In genomic region chr1:43770111-43770510, GRCh38 we compare ENCODE assay signal across 17 cellular contexts.
DNase-seq lines count a peak whose midpoint lies in the region; ATAC-seq, FAIRE-seq and TF ChIP-seq lines count a peak whose summit lies in the region.
"Had no signal": no experiment of that assay in that cellular context is flagged by ENCODE, and none has a peak within 500 bp of the region (broad histone marks: within the 10 kb centered on the region; RNA-seq: fewer than 3 reads in every experiment).

No MANE protein-coding gene starts in this region.

- H2AFZ ChIP-seq in HepG2 (ENCODE audit: low read length) (no peak overlapping the region), K562 (ENCODE audit: low read depth, low read length) (no peak overlapping the region)

- no peak for TF ChIP-seq POLR2A in HepG2 (IDR thresholded peaks at IDR 0.05; ENCODE audit: insufficient read depth in 1 of 2, low read depth in 2 of 2, low read length in 2 of 2)
- TF ChIP-seq POLR2A in right lobe of liver (IDR thresholded peaks at IDR 0.05) = no peak
- TF ChIP-seq POLR2A in K562 (conservative IDR thresholded peaks at IDR 0.05) = no peak

- H3K9ac ChIP-seq in HepG2 (ENCODE audit: insufficient read depth, low read depth, low read length) = no peak overlapping the region
- H3K9ac ChIP-seq in K562 (ENCODE audit: insufficient read depth in 1 of 2, low read depth in 2 of 2, low read length in 2 of 2) = no peak overlapping the region
- no peak overlapping the region for H3K9ac ChIP-seq in mesendoderm (ENCODE audit: low read length)
- H3K9ac ChIP-seq: BLaER1 had no signal

- H3K27me3 ChIP-seq in HepG2 (ENCODE audit: control insufficient read depth in 1 of 2, insufficient read depth in 2 of 2, low read length in 2 of 2) (no peaks in the 10 kb centered on the region), right lobe of liver (no peaks in the 10 kb centered on the region), K562 (ENCODE audit: control insufficient read depth in 2 of 2, insufficient read depth in 2 of 2, low read length in 2 of 2) (no peaks in the 10 kb centered on the region), mesendoderm (ENCODE audit: insufficient read depth, low read length, poor library complexity) (no peaks in the 10 kb centered on the region)
- H3K27me3 ChIP-seq: BLaER1 had no signal

- TF ChIP-seq RAD21 in HepG2 (CRISPR knock-in tag; IDR thresholded peaks at IDR 0.05) = no peak
- no peak for TF ChIP-seq RAD21 in K562 (CRISPR knock-in tag; conservative IDR thresholded peaks at IDR 0.05 in 1 of 2, IDR thresholded peaks at IDR 0.05 in 1 of 2)

- H3K18ac ChIP-seq in mesendoderm (ENCODE audit: low read length) = no peak overlapping the region

- TF ChIP-seq CTCF in HepG2 (CRISPR knock-in tag; IDR thresholded peaks at IDR 0.05) (no peak), right lobe of liver (IDR thresholded peaks at IDR 0.05) (no peak), K562 (IDR thresholded peaks at IDR 0.05 in 2 of 3, conservative IDR thresholded peaks at IDR 0.05 in 1 of 3; ENCODE audit: insufficient read depth in 2 of 3, low read depth in 1 of 3, low read length in 3 of 3) (no peak)

- H3K79me2 ChIP-seq in HepG2 (ENCODE audit: insufficient read depth, low read length) = no peaks in the 10 kb centered on the region
- H3K79me2 ChIP-seq in K562 (ENCODE audit: control insufficient read depth, insufficient read depth, low read length) = no peaks in the 10 kb centered on the region; the same call in 2 of the 3 replicates
- H3K79me2 ChIP-seq in mesendoderm (ENCODE audit: control insufficient read depth, insufficient read depth, low read length) = no peaks in the 10 kb centered on the region

- POLR2A ChIA-PET in HepG2 (lab: Yijun Ruan, JAX) = no interaction called here
- POLR2A ChIA-PET in K562 (lab: Yijun Ruan, JAX) = interaction anchor here (0.9 to 2.0 kb wide), 2 partner anchors 11 to 45 kb away, joined by 3 to 4 read pairs; no protein-coding TSS in a partner anchor

- WGBS in HepG2 (ENCODE audit: low lambda C conversion rate) = 100% methylated on average over 2 of the region's 2 CpGs
- WGBS in right lobe of liver (ENCODE audit: insufficient coverage, low coverage, low lambda C conversion rate, missing lambda C conversion rate) = 94% methylated on average over 2 of the region's 2 CpGs
- 89% methylated on average over 1 of the region's 2 CpGs for WGBS in K562 (ENCODE audit: insufficient coverage, low coverage, missing lambda C conversion rate)
- no CpG with 5 or more reads among the region's 2 CpGs for whole genome bisulfite sequencing in mesendoderm (ENCODE audit: extremely low coverage, insufficient coverage, low lambda C conversion rate)

- H2AK5ac ChIP-seq in mesendoderm (ENCODE audit: low read length) = peak overlapping the region; percentile 29

- no peak overlapping the region for H2BK5ac ChIP-seq in mesendoderm (ENCODE audit: low read length)

- intact Hi-C loops in HepG2 (cut with micrococcal nuclease; ENCODE audit: unreplicated experiment) = no loop called here
- intact Hi-C loops in right lobe of liver (cut with DNase I) = no loop called here
- intact Hi-C loops in K562 (cut with micrococcal nuclease) = no loop called here

- no peak overlapping the region for H4K5ac ChIP-seq in mesendoderm (ENCODE audit: low read length)

- in situ Hi-C loops in HepG2 (cut with HindIII; ENCODE audit: extremely low pct_ligation_motif_present, low pct_unique_long_range_greater_than_20kb) = no loop called here
- in situ Hi-C loops in K562 (cut with MboI) = loop anchor here (5.0 kb wide), 1 partner anchor 162 kb away; the partner anchor contains the start of gene ARTN

- CTCF ChIA-PET in HepG2 (lab: Yijun Ruan, JAX; ENCODE audit: low intra/inter-chr PET ratio, low total read pairs) = no interaction called here
- CTCF ChIA-PET in K562 (lab: Yijun Ruan, JAX; ENCODE audit: low intra/inter-chr PET ratio) = no interaction called here

- no peak for FAIRE-seq in HepG2 (lab: Jason Lieb, UNC)
- no peak for FAIRE-seq in K562 (lab: Jason Lieb, UNC)

- H3K27ac ChIP-seq in HepG2 (ENCODE audit: extremely low read length, insufficient read depth, low read length) (no peak overlapping the region), right lobe of liver (no peak overlapping the region), K562 (ENCODE audit: extremely low read depth, low read depth, low read length) (no peak overlapping the region), mesendoderm (ENCODE audit: low read depth, low read length) (no peak overlapping the region)
- H3K27ac ChIP-seq: BLaER1, HL-60 had no signal

- H3K79me1 ChIP-seq in mesendoderm (ENCODE audit: low read length) = no peaks in the 10 kb centered on the region

- H3K4me2 ChIP-seq in HepG2 (ENCODE audit: low read depth, low read length) = no peak overlapping the region
- H3K4me2 ChIP-seq in K562 (ENCODE audit: insufficient read depth, low read length) = no peak overlapping the region
- H3K4me2 ChIP-seq in mesendoderm (ENCODE audit: low read length) = no peak overlapping the region
- H3K4me2 ChIP-seq: BLaER1 had no signal

- H2BK15ac ChIP-seq in mesendoderm (replicated peaks; ENCODE audit: low read depth) = no peak overlapping the region

- H3K9me1 ChIP-seq in K562 (ENCODE audit: control insufficient read depth, insufficient read depth, low read length) = no peaks in the 10 kb centered on the region

- H4K20me1 ChIP-seq in HepG2 (ENCODE audit: insufficient read depth, low read length) = no peaks in the 10 kb centered on the region
- H4K20me1 ChIP-seq in K562 (replicated peaks; ENCODE audit: control insufficient read depth, insufficient read depth, low read length) = no peaks in the 10 kb centered on the region; the same call in 1 of the 2 replicates
- H4K20me1 ChIP-seq: BLaER1 had no signal

- no peak for TF ChIP-seq EP300 in HepG2 (IDR thresholded peaks at IDR 0.05; ENCODE audit: low read depth in 2 of 2, low read length in 2 of 2)
- no peak for TF ChIP-seq EP300 in HepG2 (CRISPR knock-in tag; IDR thresholded peaks at IDR 0.05; ENCODE audit: borderline replicate concordance)
- no peak for TF ChIP-seq EP300 in K562 (IDR thresholded peaks at IDR 0.05; ENCODE audit: low read length)

- BruUV-seq in HepG2 (replicated peaks; lab: Mats Ljungman, UMichigan) (no TSS peak), K562 (replicated peaks; lab: Mats Ljungman, UMichigan) (no TSS peak)

- H3K23ac ChIP-seq in mesendoderm (ENCODE audit: low read length) = no peak overlapping the region

- H4K8ac ChIP-seq in mesendoderm (ENCODE audit: low read depth, low read length) = no peak overlapping the region

- H3K4me3 ChIP-seq in HepG2 (replicated peaks in 1 of 3; ENCODE audit: insufficient read depth in 1 of 3, low read depth in 2 of 3, low read length in 3 of 3) = no peak overlapping the region
- no peak overlapping the region for H3K4me3 ChIP-seq in right lobe of liver
- no peak overlapping the region for H3K4me3 ChIP-seq in K562
- no peak overlapping the region for H3K4me3 ChIP-seq in mesendoderm (ENCODE audit: low read length)
- H3K4me3 ChIP-seq: BLaER1 had no signal

- H3K4ac ChIP-seq in mesendoderm (ENCODE audit: low read depth, low read length) = no peak overlapping the region

- H2BK120ac ChIP-seq in mesendoderm (ENCODE audit: low read depth, low read length) = peak overlapping the region; percentile 6

- DNase-seq in HepG2 (ENCODE audit: low spot score) = no peak
- DNase-seq in right lobe of liver = no peak
- no peak for DNase-seq in K562 (ENCODE audit: extremely low read depth in 1 of 4, low spot score in 3 of 4)
- no peak for DNase-seq in mesendoderm
- no peak for DNase-seq in NCI-H1105 (lab: John Stamatoyannopoulos, UW)
- no peak for DNase-seq in DMS 273 treated with DMSO at 0.1 percent for 48 hours (lab: John Stamatoyannopoulos, UW)
- DNase-seq in NCI-H345 treated with DMSO at 0.1 percent for 48 hours (lab: John Stamatoyannopoulos, UW; ENCODE audit: unreplicated experiment) = no peak
- DNase-seq: 8988T; AML-193; Caco-2; CD8-positive, alpha-beta memory T cell; DMS53; GF-D8; H7; KBM-7 had no signal

- H3K9me3 ChIP-seq in HepG2 (ENCODE audit: low read length) (no peaks in the 10 kb centered on the region), right lobe of liver (no peaks in the 10 kb centered on the region), K562 (replicated peaks; ENCODE audit: control insufficient read depth, insufficient read depth, low read depth, low read length) (no peaks in the 10 kb centered on the region)
- H3K9me3 ChIP-seq: BLaER1, Caco-2 had no signal

- no peaks in the 10 kb centered on the region for H3K4me1 ChIP-seq in HepG2 (ENCODE audit: insufficient read depth, low read length)
- no peaks in the 10 kb centered on the region for H3K4me1 ChIP-seq in right lobe of liver
- 0 out of 5 replicates have a peak, but pooled peaks cover 3% of the 10 kb centered on the region in 2 experiments for H3K4me1 ChIP-seq in K562 (replicated peaks in 1 of 2; ENCODE audit: control insufficient read depth in 2 of 2, insufficient read depth in 2 of 2, low read length in 2 of 2)
- peaks cover 20% of the 10 kb centered on the region for H3K4me1 ChIP-seq in mesendoderm (ENCODE audit: control insufficient read depth, low read depth, low read length)
- H3K4me1 ChIP-seq: Caco-2 had no signal

- no peak overlapping the region for H3K56ac ChIP-seq in mesendoderm (ENCODE audit: low read length)

- no peak for ATAC-seq in HepG2
- ATAC-seq in right lobe of liver = no peak
- ATAC-seq in K562 = no peak

- H3K36me3 ChIP-seq in HepG2 (replicated peaks in 1 of 2; ENCODE audit: control insufficient read depth in 1 of 2, insufficient read depth in 2 of 2, low read length in 2 of 2) (0 out of 5 replicates have a peak, but pooled peaks cover 0 to 3% of the 10 kb centered on the region in 2 experiments), right lobe of liver (no peaks in the 10 kb centered on the region), K562 (ENCODE audit: control insufficient read depth, insufficient read depth, low read length) (peaks cover 5% of the 10 kb centered on the region; the same call in 2 of the 3 replicates), mesendoderm (ENCODE audit: control insufficient read depth, insufficient read depth, low read length) (no peaks in the 10 kb centered on the region)

TF ChIP-seq in HepG2, 621 proteins besides CTCF, POLR2A, EP300 and RAD21 (continues in another document):
- TF ChIP-seq KLF11 (CRISPR knock-in tag; IDR thresholded peaks at IDR 0.05) (no peak), STAG1 (CRISPR knock-in tag; IDR thresholded peaks at IDR 0.05) (no peak), THYN1 (CRISPR knock-in tag; IDR thresholded peaks at IDR 0.05; ENCODE audit: borderline replicate concordance, low read depth) (no peak), HNRNPK (IDR thresholded peaks at IDR 0.05; ENCODE audit: low read depth, low read length, poor library complexity, severe bottlenecking) (peak; percentile 70)

TF ChIP-seq in K562, 482 proteins besides CTCF, POLR2A, EP300 and RAD21:
- TF ChIP-seq PCBP2 (IDR thresholded peaks at IDR 0.05; ENCODE audit: low read depth, low read length, poor library complexity, severe bottlenecking) (peak; percentile 51), ESRRA (IDR thresholded peaks at IDR 0.05; ENCODE audit: borderline replicate concordance, low read depth) (no peak), SP1 (CRISPR knock-in tag; IDR thresholded peaks at IDR 0.05) (no peak)

Comparison
In these comparisons a context has a peak if more than half of its experiments do, and no peak if none do; other contexts are left out.
1. Of the 241 proteins assayed by ChIP-seq in both HepG2 and K562: peak only in HepG2: HNRNPK; only in K562: none; in both: PCBP2; in neither: 239.